8 cellular contexts compared by ENCODE assay signal in the genomic region with DNA sequence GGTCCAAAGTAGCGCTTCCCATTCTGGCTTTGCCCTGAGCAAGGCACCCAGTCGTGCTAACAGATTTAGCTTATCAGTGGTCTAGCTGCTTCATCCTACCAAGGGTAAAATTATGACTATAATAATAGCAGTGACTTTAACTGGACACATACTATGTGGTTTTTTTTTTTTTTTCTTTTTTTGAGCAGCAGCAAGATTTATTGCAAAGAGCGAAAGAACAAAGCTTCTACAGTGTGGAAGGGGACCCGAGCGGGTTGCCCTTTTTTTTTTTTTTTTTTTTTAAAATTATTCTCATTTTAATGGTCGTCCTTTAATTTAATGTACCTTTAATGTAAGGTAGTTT. TPM values are rescaled to one million over a fixed set of nuclear protein-coding genes. Genes with fewer than 3 reads are reported as not detected.
DNase-seq lines count a peak whose midpoint lies in the region; ATAC-seq and TF ChIP-seq lines count a peak whose summit lies in the region.

No MANE protein-coding gene starts in this region.

- H3K4me1 ChIP-seq in BLaER1 treated with 17β-estradiol and CSF1 and Interleukin-3, amounts not matched to agents 10 nM and 100 nM = peaks cover 23 to 34% (median 30%) of the 10 kb centered on the region in 10 experiments

- no peaks in the 10 kb centered on the region for H3K27me3 Mint-ChIP-seq in effector memory CD8-positive, alpha-beta T cell
- peaks cover 28% of the 10 kb centered on the region for H3K27me3 Mint-ChIP-seq in neural crest cell (ENCODE audit: low read depth)

- peak overlapping the region; percentile 93 to 99 for H3K4me3 Mint-ChIP-seq in effector memory CD8-positive, alpha-beta T cell
- peak overlapping the region; percentile 98 for H3K4me3 Mint-ChIP-seq in neural crest cell

- H3K36me3 Mint-ChIP-seq in effector memory CD8-positive, alpha-beta T cell (ENCODE audit: insufficient read depth) = peaks cover 44% of the 10 kb centered on the region
- no peaks in the 10 kb centered on the region for H3K36me3 Mint-ChIP-seq in neural crest cell (ENCODE audit: low read depth)

- ATAC-seq in effector memory CD8-positive, alpha-beta T cell (replicated peaks) = peak; percentile 7

- no peaks in the 10 kb centered on the region for H3K9me3 Mint-ChIP-seq in effector memory CD8-positive, alpha-beta T cell
- H3K9me3 Mint-ChIP-seq in neural crest cell = no peaks in the 10 kb centered on the region

- TF ChIP-seq POLR2A in NB4 (IDR thresholded peaks at IDR 0.05; ENCODE audit: extremely low read depth, insufficient read length) = no peak

- peaks cover 0 to 22% (median 13%) of the 10 kb centered on the region in 11 experiments; a peak in 12 of 22 replicates for H3K36me3 ChIP-seq in BLaER1 treated with 17β-estradiol and CSF1 and Interleukin-3, amounts not matched to agents 10 nM and 100 nM

- H3K4me2 ChIP-seq in BLaER1 treated with 17β-estradiol and CSF1 and Interleukin-3, amounts not matched to agents 10 nM and 100 nM = peak overlapping the region; percentile 50 to 96 (median 88)

- H3K4me1 Mint-ChIP-seq in effector memory CD8-positive, alpha-beta T cell (ENCODE audit: low read depth in 2 of 2) = peaks cover 35 to 37% of the 10 kb centered on the region in 2 donors
- peaks cover 17% of the 10 kb centered on the region for H3K4me1 Mint-ChIP-seq in neural crest cell

- H3K27ac ChIP-seq in BLaER1 treated with 17β-estradiol and CSF1 and Interleukin-3, amounts not matched to agents 10 nM and 100 nM = peak overlapping the region; percentile 47 to 91 (median 80)

- peak overlapping the region; percentile 64 to 82 (median 73) for H3K4me3 ChIP-seq in BLaER1 treated with 17β-estradiol and CSF1 and Interleukin-3, amounts not matched to agents 10 nM and 100 nM
- peak overlapping the region; percentile 91 for H3K4me3 ChIP-seq in NB4 (ENCODE audit: low read depth, low read length)

- peak overlapping the region; percentile 90 to 98 for H3K27ac Mint-ChIP-seq in effector memory CD8-positive, alpha-beta T cell
- H3K27ac Mint-ChIP-seq in neural crest cell (ENCODE audit: unreplicated experiment) = peak overlapping the region; percentile 98

- H3K27me3 ChIP-seq in BLaER1 treated with 17β-estradiol and CSF1 and Interleukin-3, amounts not matched to agents 10 nM and 100 nM = no peaks in the 10 kb centered on the region

- TF ChIP-seq CTCF in NB4 (IDR thresholded peaks at IDR 0.05; ENCODE audit: low read depth, low read length) (no peak), neural crest cell (conservative IDR thresholded peaks at IDR 0.05) (no peak)

- no peaks in the 10 kb centered on the region for H4K20me1 ChIP-seq in BLaER1 treated with 17β-estradiol and CSF1 and Interleukin-3, amounts not matched to agents 10 nM and 100 nM

- no peaks in the 10 kb centered on the region for H3K9me3 ChIP-seq in BLaER1 treated with 17β-estradiol and CSF1 and Interleukin-3, amounts not matched to agents 10 nM and 100 nM (replicated peaks in 1 of 11)

- no peak for DNase-seq in NB4 (ENCODE audit: low read depth)
- DNase-seq in effector memory CD8-positive, alpha-beta T cell = no peak
- DNase-seq in neural crest cell (ENCODE audit: low read depth, low spot score) = no peak
- no peak for DNase-seq in activated CD8-positive, alpha-beta memory T cell treated with anti-CD3 and anti-CD28 coated beads for 24 hours
- DNase-seq in iPS-NIHi7 (ENCODE audit: extremely low spot score) = no peak
- DNase-seq in NCI-H510A treated with DMSO at 0.1 percent for 48 hours (lab: John Stamatoyannopoulos, UW) = no peak
- no peak for DNase-seq in central memory CD4-positive, alpha-beta T cell

- H3K9ac ChIP-seq in BLaER1 treated with 17β-estradiol and CSF1 and Interleukin-3, amounts not matched to agents 10 nM and 100 nM = peak overlapping the region; percentile 68 to 87 (median 81)

RNA-seq across cellular contexts. Expression of gene HELB, which starts 0.5 kb away (rescaled TPM):
- 4.5 and 4.6 TPM in 2 replicates for total RNA-seq in neural crest cell
